Comparison of ENCODE assay signal across 21 cellular contexts in genomic region chr10:5985029-5985428, GRCh38. TPM values are rescaled to one million over a fixed set of nuclear protein-coding genes. Genes with fewer than 3 reads are reported as not detected.
A peak's percentile ranks its signal among the peaks of the same experiment; 100 is the strongest.
DNase-seq lines count a peak whose midpoint lies in the region; ATAC-seq, FAIRE-seq and TF ChIP-seq lines count a peak whose summit lies in the region.
"Had no signal": no experiment of that assay in that cellular context is flagged by ENCODE, and none has a peak within 500 bp of the region (broad histone marks: within the 10 kb centered on the region; RNA-seq: fewer than 3 reads in every experiment).

No MANE protein-coding gene starts in this region.

- 85% methylated on average over 5 of the region's 5 CpGs for WGBS in right cardiac atrium
- 95% methylated on average over 5 of the region's 5 CpGs; no CpG with 5 or more reads in 1 of the 2 experiments for WGBS in H1 (ENCODE audit: extremely low coverage in 1 of 2, insufficient coverage in 1 of 2, insufficient read length in 1 of 2, insufficient replicate concordance in 2 of 2, low coverage in 1 of 2, low lambda C conversion rate in 2 of 2, missing lambda C conversion rate in 1 of 2), 2 experiments
- WGBS in lower leg skin, 2 donors: 84 to 89% methylated on average over 5 of the region's 5 CpGs

- no peak for FAIRE-seq in H1 (lab: Jason Lieb, UNC)
- FAIRE-seq: G401.6, GM12892, GM19239, H54 had no signal

- H2BK120ac ChIP-seq in H1 (replicated peaks; ENCODE audit: low read depth, low read length): no peak overlapping the region

- CTCF ChIA-PET in H1 (lab: Charles Lee; ENCODE audit: partially characterized antibody): interaction anchor here (1.4 kb wide), 1 partner anchor 29 kb away, joined by 3 read pairs; no protein-coding TSS in a partner anchor

- TF ChIP-seq POLR2A in H1 (IDR thresholded peaks at IDR 0.05; ENCODE audit: control extremely low read depth in 1 of 2, low read depth in 2 of 2, low read length in 2 of 2): no peak
- TF ChIP-seq POLR2A in lower leg skin (IDR thresholded peaks at IDR 0.05): no peak
- no peak for TF ChIP-seq POLR2A in vagina (IDR thresholded peaks at IDR 0.05)

- no peak overlapping the region for H3K14ac ChIP-seq in H1 (ENCODE audit: insufficient read length)

- H3K9me3 ChIP-seq in left ventricle myocardium inferior (replicated peaks) (no peaks in the 10 kb centered on the region), right cardiac atrium (ENCODE audit: control insufficient read depth, low read length) (no peaks in the 10 kb centered on the region), H1 (ENCODE audit: insufficient read depth in 2 of 2, low read depth in 1 of 2, low read length in 1 of 2) (no peaks in the 10 kb centered on the region), vagina (no peaks in the 10 kb centered on the region)
- H3K9me3 ChIP-seq: BLaER1, Caco-2, HAP-1 had no signal

- H2BK20ac ChIP-seq in H1 (ENCODE audit: low read length): no peak overlapping the region

- no peak for ATAC-seq in right cardiac atrium
- no peak for ATAC-seq in GM18502 (IDR thresholded peaks at IDR 0.05; ENCODE audit: poor library complexity, unreplicated experiment)
- ATAC-seq: CD8-positive, alpha-beta T cell had no signal

- no peak for TF ChIP-seq RAD21 in H1 (IDR thresholded peaks at IDR 0.05 in 1 of 2, conservative IDR thresholded peaks at IDR 0.05 in 1 of 2; ENCODE audit: low read depth in 2 of 2, low read length in 2 of 2)

- intact Hi-C loops in left ventricle myocardium inferior (cut with micrococcal nuclease) (no loop called here), right cardiac atrium (cut with DNase I) (no loop called here), lower leg skin (cut with DNase I; ENCODE audit: low total_unique reads) (no loop called here), vagina (cut with DNase I) (no loop called here)

- H3K36me3 ChIP-seq in left ventricle myocardium inferior: no peaks in the 10 kb centered on the region
- no peaks in the 10 kb centered on the region for H3K36me3 ChIP-seq in H1 (ENCODE audit: control insufficient read depth in 2 of 4, insufficient read depth in 4 of 4, low read length in 3 of 4)
- H3K36me3 ChIP-seq in vagina: no peaks in the 10 kb centered on the region
- H3K36me3 ChIP-seq: BLaER1, HAP-1 had no signal

- DNase-seq in left ventricle myocardium inferior (no peak), right cardiac atrium (no peak), H1 (ENCODE audit: low read depth in 1 of 2, low spot score in 2 of 2) (no peak), lower leg skin (ENCODE audit: low spot score in 2 of 2) (peak; percentile 11 to 54), vagina (ENCODE audit: extremely low spot score in 2 of 2) (no peak), activated T-cell treated with anti-CD3 and anti-CD28 coated beads for 4 hours (no peak), cerebellum (ENCODE audit: low spot score) (no peak)
- DNase-seq: Caco-2; CD4-positive, CD25-positive, alpha-beta regulatory T cell; CD8-positive, alpha-beta T cell; DMS153; DND-41; GM23248 had no signal

- no peak overlapping the region for H2AFZ ChIP-seq in H1 (ENCODE audit: low read length)
- H2AFZ ChIP-seq: GM23248 had no signal

- H3K27ac ChIP-seq in left ventricle myocardium inferior (replicated peaks) (peak overlapping the region; percentile 30), right cardiac atrium (ENCODE audit: low read length) (no peak overlapping the region), H1 (ENCODE audit: low read depth, low read length) (no peak overlapping the region), vagina (peak overlapping the region; percentile 71)
- H3K27ac ChIP-seq: BLaER1, C4-2B, GM23248 had no signal

- H4K5ac ChIP-seq in H1 (ENCODE audit: insufficient read length, low read depth, low read length): no peak overlapping the region

- H2AK5ac ChIP-seq in H1 (ENCODE audit: low read depth, low read length): no peak overlapping the region

- H3K9ac ChIP-seq in H1 (replicated peaks in 1 of 4; ENCODE audit: extremely low read depth in 1 of 4, low read depth in 3 of 4, low read length in 3 of 4): no peak overlapping the region
- H3K9ac ChIP-seq: BLaER1, GM23248 had no signal

- no peak overlapping the region for H3K4me3 ChIP-seq in left ventricle myocardium inferior
- H3K4me3 ChIP-seq in right cardiac atrium (ENCODE audit: low read length): no peak overlapping the region
- no peak overlapping the region for H3K4me3 ChIP-seq in H1 (ENCODE audit: extremely low read depth in 1 of 4, insufficient read depth in 2 of 4, low read depth in 3 of 4, low read length in 4 of 4)
- no peak overlapping the region for H3K4me3 ChIP-seq in lower leg skin (ENCODE audit: low read depth, poor library complexity, severe bottlenecking)
- no peak overlapping the region for H3K4me3 ChIP-seq in vagina
- H3K4me3 ChIP-seq: BLaER1, GM23248, HAP-1 had no signal

- POLR2A ChIA-PET in H1 (lab: Charles Lee; ENCODE audit: partially characterized antibody): no interaction called here

- no peaks in the 10 kb centered on the region for H4K20me1 ChIP-seq in H1 (replicated peaks in 1 of 2; ENCODE audit: control insufficient read depth in 1 of 2, insufficient read depth in 2 of 2, low read length in 2 of 2)
- H4K20me1 ChIP-seq: BLaER1 had no signal

- no peak overlapping the region for H3K23ac ChIP-seq in H1 (ENCODE audit: insufficient read length)

- H2BK12ac ChIP-seq in H1 (ENCODE audit: low read depth, low read length): no peak overlapping the region

- TF ChIP-seq EP300 in H1 (IDR thresholded peaks at IDR 0.05; ENCODE audit: borderline replicate concordance in 1 of 2, low read depth in 2 of 2, low read length in 2 of 2): no peak

- H3K27me3 ChIP-seq in left ventricle myocardium inferior (ENCODE audit: low read depth): peaks cover 4% of the 10 kb centered on the region
- no peaks in the 10 kb centered on the region for H3K27me3 ChIP-seq in right cardiac atrium (ENCODE audit: control insufficient read depth, insufficient read depth)
- H3K27me3 ChIP-seq in H1 (replicated peaks in 1 of 4; ENCODE audit: control insufficient read depth in 3 of 4, extremely low read depth in 1 of 4, insufficient read depth in 3 of 4, low read length in 3 of 4): no peaks in the 10 kb centered on the region; a peak in 2 of 7 replicates
- H3K27me3 ChIP-seq in vagina: no peaks in the 10 kb centered on the region
- H3K27me3 ChIP-seq: BLaER1 had no signal

- no peaks in the 10 kb centered on the region for H3K23me2 ChIP-seq in H1 (ENCODE audit: low read depth, low read length)

- H3K4ac ChIP-seq in H1 (replicated peaks; ENCODE audit: insufficient read length, low read depth, low read length): no peak overlapping the region

- no peak overlapping the region for H2BK5ac ChIP-seq in H1 (ENCODE audit: low read depth, low read length)

- no peak overlapping the region for H3K18ac ChIP-seq in H1 (ENCODE audit: extremely low read depth, low read length)

- no peaks in the 10 kb centered on the region for H3K79me1 ChIP-seq in H1 (ENCODE audit: low read depth, low read length)

- H4K91ac ChIP-seq in H1 (replicated peaks; ENCODE audit: insufficient read length, low read length): no peak overlapping the region

- no peaks in the 10 kb centered on the region for H3K79me2 ChIP-seq in H1 (ENCODE audit: control insufficient read depth in 1 of 2, insufficient read depth in 2 of 2, low read length in 2 of 2)

- 0 out of 2 replicates have a peak overlapping the region, but pooled peaks have one; percentile 51 for H4K8ac ChIP-seq in H1 (ENCODE audit: extremely low read depth, insufficient read depth, low read length)

- no peak overlapping the region for H2BK15ac ChIP-seq in H1 (ENCODE audit: low read length)

- H3K4me1 ChIP-seq in left ventricle myocardium inferior (peaks cover 14% of the 10 kb centered on the region), right cardiac atrium (ENCODE audit: control insufficient read depth, insufficient read depth, low read length) (no peaks in the 10 kb centered on the region), H1 (replicated peaks in 1 of 4; ENCODE audit: control insufficient read depth in 3 of 4, insufficient read depth in 4 of 4, low read length in 3 of 4) (no peaks in the 10 kb centered on the region), vagina (peaks cover 32% of the 10 kb centered on the region)
- H3K4me1 ChIP-seq: Caco-2, HAP-1 had no signal

- TF ChIP-seq CTCF in left ventricle myocardium inferior (IDR thresholded peaks at IDR 0.05; ENCODE audit: borderline replicate concordance): no peak
- no peak for TF ChIP-seq CTCF in H1 (IDR thresholded peaks at IDR 0.05; ENCODE audit: control extremely low read depth in 1 of 3, insufficient read depth in 1 of 3, low read depth in 1 of 3, low read length in 3 of 3)
- no peak for TF ChIP-seq CTCF in lower leg skin (IDR thresholded peaks at IDR 0.05)
- no peak for TF ChIP-seq CTCF in vagina (IDR thresholded peaks at IDR 0.05)

- no peak overlapping the region for H3K4me2 ChIP-seq in H1 (ENCODE audit: insufficient read depth in 1 of 2, low read depth in 2 of 2, low read length in 2 of 2)
- H3K4me2 ChIP-seq: BLaER1 had no signal

- H3K56ac ChIP-seq in H1 (replicated peaks; ENCODE audit: insufficient read length, low read depth, low read length): no peak overlapping the region

TF ChIP-seq in H1, 55 proteins besides CTCF, POLR2A, EP300 and RAD21 (continues in another document):
- TF ChIP-seq EZH2 (IDR thresholded peaks at IDR 0.05; ENCODE audit: low read depth, low read length, severe bottlenecking) (no peak), ATF3 (IDR thresholded peaks at IDR 0.05; ENCODE audit: insufficient read depth, low read depth, low read length) (no peak), KDM5A (IDR thresholded peaks at IDR 0.05; ENCODE audit: low read length) (no peak), MAFK (IDR thresholded peaks at IDR 0.05; ENCODE audit: low read depth, low read length) (no peak), YY1 (IDR thresholded peaks at IDR 0.05; ENCODE audit: low read depth, low read length) (no peak), HDAC6 (IDR thresholded peaks at IDR 0.05; ENCODE audit: low read depth, low read length) (no peak), TCF12 (IDR thresholded peaks at IDR 0.05; ENCODE audit: low read depth, low read length) (no peak)

RNA-seq across cellular contexts. Expression of gene IL15RA, which starts 7.7 kb away (rescaled TPM):
- total RNA-seq in left ventricle myocardium inferior (6.0 TPM), right cardiac atrium (10 to 100 TPM; 11.8 to 19.7 (median 15.8) TPM), lower leg skin (10 to 100 TPM in 3 of 4 donors, 1 to 10 TPM in 1; 9.3 to 30.8 (median 24.8) TPM), vagina (41.0 TPM), cerebellum (0.18 TPM)
- polyA plus RNA-seq in right cardiac atrium (13.9 TPM), H1 (2011; rRNA removed) (1.4 and 2.5 TPM in 2 replicates)
- 0.98 and 1.3 TPM in 2 replicates for total RNA-seq in H1 (2021; fragmentation: NEBNext Ultra II Directional; extraction: Animal tissue kit (Norgen Biotek cat#: 25700))
- 1.5 TPM for polyA plus RNA-seq in H1 (2011; cell fraction: cytosol; rRNA removed)
- 2.1 TPM for polyA plus RNA-seq in H1 (2011; cell fraction: nucleus; rRNA removed)
- polyA plus RNA-seq in H1 (2012, experiment 1 of 2): 0.44 to 1.1 TPM (median 0.83 TPM) in 4 replicates
- 1.2 TPM for polyA plus RNA-seq in H1 (2012, experiment 2 of 2)
- 1.1 TPM for polyA plus RNA-seq in H1 (2013, experiment 1 of 2)
- polyA plus RNA-seq in H1 (2013, experiment 2 of 2): 0.81 TPM
- polyA minus RNA-seq in H1 (2011; rRNA and poly(A)+ RNA removed): 0.27 and 1.7 TPM in 2 replicates
- polyA minus RNA-seq in H1 (2011; cell fraction: cytosol; rRNA and poly(A)+ RNA removed): not detected
- polyA minus RNA-seq in H1 (2011; cell fraction: nucleus; rRNA and poly(A)+ RNA removed): 2.3 TPM

Comparison
In these comparisons a context has a peak if more than half of its experiments do, and no peak if none do; other contexts are left out.
1. H3K27ac ChIP-seq: peak in left ventricle myocardium inferior (single experiment) and vagina (single experiment); none in right cardiac atrium (single experiment) and H1 (single experiment).
2. DNase-seq: peak in lower leg skin (2 of 2); none in left ventricle myocardium inferior (single experiment), right cardiac atrium (0 of 3), H1 (0 of 2), vagina (0 of 2), activated T-cell treated with anti-CD3 and anti-CD28 coated beads for 4 hours (single experiment) and cerebellum (single experiment).